1 cellular context compared by ENCODE assay signal in genomic region chr15:68053001-68053400, GRCh38.
TF ChIP-seq lines count a peak whose summit lies in the region.

No MANE protein-coding gene starts in this region.

TF ChIP-seq in IMR-90, 13 proteins besides CTCF, POLR2A, EP300 and RAD21:
- TF ChIP-seq RFX5 (IDR thresholded peaks at IDR 0.05; ENCODE audit: low read depth, low read length), result no peak
TF ChIP-seq in IMR-90: peak in this region for 0.
